Comparison of ENCODE assay signal across 24 cellular contexts in genomic region chr16:73161977-73162376, GRCh38.
A peak's percentile ranks its signal among the peaks of the same experiment; 100 is the strongest.
DNase-seq lines count a peak whose midpoint lies in the region; ATAC-seq and TF ChIP-seq lines count a peak whose summit lies in the region.
"Had no signal": no experiment of that assay in that cellular context is flagged by ENCODE, and none has a peak within 500 bp of the region (broad histone marks: within the 10 kb centered on the region; RNA-seq: fewer than 3 reads in every experiment).

No MANE protein-coding gene starts in this region.

- DNase-seq in ELF-1 (ENCODE audit: low read depth, low spot score) (peak; percentile 37), NCI-H2227 (lab: John Stamatoyannopoulos, UW; ENCODE audit: unreplicated experiment) (peak; percentile 63), hepatocyte (ENCODE audit: low spot score) (peak; percentile 32), mucosa of descending colon (no peak), dermis blood vessel endothelial cell (no peak)
- DNase-seq: 8988T, ACHN, BE2C, Calu3, DMS53, GOT3, HCEC 1CT, KBM-7, MG63, NCI-H1694 treated with DMSO at 0.1 percent for 48 hours, NCI-H2081 treated with DMSO at 0.1 percent for 48 hours, NCI-H2171, NCI-H524, NCI-H774, T-cell had no signal

- H3K79me2 ChIP-seq in hepatocyte: no peaks in the 10 kb centered on the region

- no peak overlapping the region for H3K4me3 ChIP-seq in hepatocyte
- no peak overlapping the region for H3K4me3 ChIP-seq in mucosa of descending colon
- H3K4me3 ChIP-seq: MG63, SJSA1 had no signal

- H3K9me3 ChIP-seq in hepatocyte (ENCODE audit: low read depth) (no peaks in the 10 kb centered on the region), mucosa of descending colon (no peaks in the 10 kb centered on the region)
- H3K9me3 ChIP-seq: BE2C, MG63, SJSA1 had no signal

- H3K36me3 ChIP-seq in hepatocyte (replicated peaks; ENCODE audit: insufficient read depth, low read depth) (no peaks in the 10 kb centered on the region), mucosa of descending colon (ENCODE audit: low read depth) (no peaks in the 10 kb centered on the region)
- H3K36me3 ChIP-seq: BE2C, MG63, SJSA1 had no signal

- no peaks in the 10 kb centered on the region for H4K20me1 ChIP-seq in hepatocyte (ENCODE audit: insufficient read depth, poor library complexity, severe bottlenecking)

- H3K9me2 ChIP-seq in hepatocyte (replicated peaks; ENCODE audit: insufficient read depth): no peaks in the 10 kb centered on the region

- intact Hi-C loops in mucosa of descending colon (cut with DNase I, micrococcal nuclease): no loop called here

- TF ChIP-seq CTCF in hepatocyte (IDR thresholded peaks at IDR 0.05; ENCODE audit: poor library complexity): no peak
- no peak for TF ChIP-seq CTCF in mucosa of descending colon (IDR thresholded peaks at IDR 0.05)

- ATAC-seq in mucosa of descending colon: peak; percentile 58
- ATAC-seq in GM18867 (IDR thresholded peaks at IDR 0.05; ENCODE audit: unreplicated experiment): no peak
- ATAC-seq in GM21390 (IDR thresholded peaks at IDR 0.05; ENCODE audit: unreplicated experiment): no peak
- no peak for ATAC-seq in HG03095 (IDR thresholded peaks at IDR 0.05; ENCODE audit: unreplicated experiment)
- ATAC-seq: T-cell had no signal

- H3K27me3 ChIP-seq in hepatocyte: no peaks in the 10 kb centered on the region
- H3K27me3 ChIP-seq: BE2C, MG63, SJSA1 had no signal

- WGBS in hepatocyte (ENCODE audit: low lambda C conversion rate, missing lambda C conversion rate): 71% methylated on average over 4 of the region's 4 CpGs

- H3K4me1 ChIP-seq in hepatocyte (ENCODE audit: insufficient read depth) (no peaks in the 10 kb centered on the region), mucosa of descending colon (ENCODE audit: low read depth) (no peaks in the 10 kb centered on the region)
- H3K4me1 ChIP-seq: SJSA1 had no signal

- no peak overlapping the region for H3K27ac ChIP-seq in hepatocyte
- H3K27ac ChIP-seq: SJSA1 had no signal

- no peak overlapping the region for H3K4me2 ChIP-seq in hepatocyte

- H2AFZ ChIP-seq in hepatocyte: no peak overlapping the region

Comparison
In these comparisons a context has a peak if more than half of its experiments do, and no peak if none do; other contexts are left out.
1. DNase-seq: peak in ELF-1 (single experiment), NCI-H2227 (single experiment) and hepatocyte (single experiment); none in mucosa of descending colon (0 of 3) and dermis blood vessel endothelial cell (single experiment).